In genomic region chr12:68561830-68562229, GRCh38 we compare ENCODE assay signal across 1 cellular context.
TF ChIP-seq lines count a peak whose summit lies in the region.

No MANE protein-coding gene starts in this region.

TF ChIP-seq in K562, 482 proteins besides CTCF, POLR2A, EP300 and RAD21 (continued from another document and continues in another):
- TF ChIP-seq, protein P1, sequence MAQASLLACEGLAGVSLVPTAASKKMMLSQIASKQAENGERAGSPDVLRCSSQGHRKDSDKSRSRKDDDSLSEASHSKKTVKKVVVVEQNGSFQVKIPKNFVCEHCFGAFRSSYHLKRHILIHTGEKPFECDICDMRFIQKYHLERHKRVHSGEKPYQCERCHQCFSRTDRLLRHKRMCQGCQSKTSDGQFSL (CRISPR knock-in tag; IDR thresholded peaks at IDR 0.05) = no peak
- TF ChIP-seq, protein P1 (tag; IDR thresholded peaks at IDR 0.05) = no peak
- TF ChIP-seq MEIS2 (IDR thresholded peaks at IDR 0.05; ENCODE audit: partially characterized antibody) (no peak), TCFL5 (CRISPR knock-in tag; conservative IDR thresholded peaks at IDR 0.05) (no peak), TEAD4 (IDR thresholded peaks at IDR 0.05; ENCODE audit: low read length) (0 out of 2 replicates have a peak, but pooled peaks have one; percentile 18), TEAD4 (CRISPR knock-in tag; IDR thresholded peaks at IDR 0.05; ENCODE audit: borderline replicate concordance) (no peak), MLX (CRISPR knock-in tag; conservative IDR thresholded peaks at IDR 0.05) (no peak), KDM1A (IDR thresholded peaks at IDR 0.05) (peak; percentile 66 to 72), RNF219 (CRISPR knock-in tag; IDR thresholded peaks at IDR 0.05) (no peak), ARID2 (IDR thresholded peaks at IDR 0.05) (no peak), BDP1 (IDR thresholded peaks at IDR 0.05; ENCODE audit: insufficient read depth, insufficient read length) (no peak), NELFE (IDR thresholded peaks at IDR 0.05; ENCODE audit: insufficient read depth, insufficient read length) (no peak), ARID3B (CRISPR knock-in tag; IDR thresholded peaks at IDR 0.05; ENCODE audit: borderline replicate concordance) (no peak), ZC3H8 (IDR thresholded peaks at IDR 0.05) (no peak), RBM25 (IDR thresholded peaks at IDR 0.05; ENCODE audit: low read depth, low read length, severe bottlenecking) (peak; percentile 96), JUNB (CRISPR knock-in tag; conservative IDR thresholded peaks at IDR 0.05) (no peak), TCF3 (CRISPR knock-in tag; IDR thresholded peaks at IDR 0.05) (no peak), MCM3 (IDR thresholded peaks at IDR 0.05) (no peak), PHF8 (IDR thresholded peaks at IDR 0.05; ENCODE audit: borderline replicate concordance, low read length) (no peak), ASH1L (IDR thresholded peaks at IDR 0.05; ENCODE audit: borderline replicate concordance, low read depth, partially characterized antibody) (no peak), HDGF (IDR thresholded peaks at IDR 0.05) (no peak), MYNN (IDR thresholded peaks at IDR 0.05) (no peak), MYNN (CRISPR knock-in tag; IDR thresholded peaks at IDR 0.05) (no peak), SMAD3 (CRISPR knock-in tag; conservative IDR thresholded peaks at IDR 0.05) (no peak), MTA1 (IDR thresholded peaks at IDR 0.05; ENCODE audit: borderline replicate concordance) (no peak), HOMEZ (CRISPR knock-in tag; IDR thresholded peaks at IDR 0.05) (no peak), ETS2 (tag; IDR thresholded peaks at IDR 0.05; ENCODE audit: borderline replicate concordance, poor library complexity, severe bottlenecking) (no peak)
- TF ChIP-seq, protein P2, sequence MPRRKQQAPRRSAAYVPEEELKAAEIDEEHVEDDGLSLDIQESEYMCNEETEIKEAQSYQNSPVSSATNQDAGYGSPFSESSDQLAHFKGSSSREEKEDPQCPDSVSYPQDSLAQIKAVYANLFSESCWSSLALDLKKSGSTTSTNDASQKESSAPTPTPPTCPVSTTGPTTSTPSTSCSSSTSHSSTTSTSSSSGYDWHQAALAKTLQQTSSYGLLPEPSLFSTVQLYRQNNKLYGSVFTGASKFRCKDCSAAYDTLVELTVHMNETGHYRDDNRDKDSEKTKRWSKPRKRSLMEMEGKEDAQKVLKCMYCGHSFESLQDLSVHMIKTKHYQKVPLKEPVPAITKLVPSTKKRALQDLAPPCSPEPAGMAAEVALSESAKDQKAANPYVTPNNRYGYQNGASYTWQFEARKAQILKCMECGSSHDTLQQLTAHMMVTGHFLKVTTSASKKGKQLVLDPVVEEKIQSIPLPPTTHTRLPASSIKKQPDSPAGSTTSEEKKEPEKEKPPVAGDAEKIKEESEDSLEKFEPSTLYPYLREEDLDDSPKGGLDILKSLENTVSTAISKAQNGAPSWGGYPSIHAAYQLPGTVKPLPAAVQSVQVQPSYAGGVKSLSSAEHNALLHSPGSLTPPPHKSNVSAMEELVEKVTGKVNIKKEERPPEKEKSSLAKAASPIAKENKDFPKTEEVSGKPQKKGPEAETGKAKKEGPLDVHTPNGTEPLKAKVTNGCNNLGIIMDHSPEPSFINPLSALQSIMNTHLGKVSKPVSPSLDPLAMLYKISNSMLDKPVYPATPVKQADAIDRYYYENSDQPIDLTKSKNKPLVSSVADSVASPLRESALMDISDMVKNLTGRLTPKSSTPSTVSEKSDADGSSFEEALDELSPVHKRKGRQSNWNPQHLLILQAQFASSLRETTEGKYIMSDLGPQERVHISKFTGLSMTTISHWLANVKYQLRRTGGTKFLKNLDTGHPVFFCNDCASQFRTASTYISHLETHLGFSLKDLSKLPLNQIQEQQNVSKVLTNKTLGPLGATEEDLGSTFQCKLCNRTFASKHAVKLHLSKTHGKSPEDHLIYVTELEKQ (CRISPR knock-in tag; IDR thresholded peaks at IDR 0.05) = no peak
- TF ChIP-seq, protein P3, sequence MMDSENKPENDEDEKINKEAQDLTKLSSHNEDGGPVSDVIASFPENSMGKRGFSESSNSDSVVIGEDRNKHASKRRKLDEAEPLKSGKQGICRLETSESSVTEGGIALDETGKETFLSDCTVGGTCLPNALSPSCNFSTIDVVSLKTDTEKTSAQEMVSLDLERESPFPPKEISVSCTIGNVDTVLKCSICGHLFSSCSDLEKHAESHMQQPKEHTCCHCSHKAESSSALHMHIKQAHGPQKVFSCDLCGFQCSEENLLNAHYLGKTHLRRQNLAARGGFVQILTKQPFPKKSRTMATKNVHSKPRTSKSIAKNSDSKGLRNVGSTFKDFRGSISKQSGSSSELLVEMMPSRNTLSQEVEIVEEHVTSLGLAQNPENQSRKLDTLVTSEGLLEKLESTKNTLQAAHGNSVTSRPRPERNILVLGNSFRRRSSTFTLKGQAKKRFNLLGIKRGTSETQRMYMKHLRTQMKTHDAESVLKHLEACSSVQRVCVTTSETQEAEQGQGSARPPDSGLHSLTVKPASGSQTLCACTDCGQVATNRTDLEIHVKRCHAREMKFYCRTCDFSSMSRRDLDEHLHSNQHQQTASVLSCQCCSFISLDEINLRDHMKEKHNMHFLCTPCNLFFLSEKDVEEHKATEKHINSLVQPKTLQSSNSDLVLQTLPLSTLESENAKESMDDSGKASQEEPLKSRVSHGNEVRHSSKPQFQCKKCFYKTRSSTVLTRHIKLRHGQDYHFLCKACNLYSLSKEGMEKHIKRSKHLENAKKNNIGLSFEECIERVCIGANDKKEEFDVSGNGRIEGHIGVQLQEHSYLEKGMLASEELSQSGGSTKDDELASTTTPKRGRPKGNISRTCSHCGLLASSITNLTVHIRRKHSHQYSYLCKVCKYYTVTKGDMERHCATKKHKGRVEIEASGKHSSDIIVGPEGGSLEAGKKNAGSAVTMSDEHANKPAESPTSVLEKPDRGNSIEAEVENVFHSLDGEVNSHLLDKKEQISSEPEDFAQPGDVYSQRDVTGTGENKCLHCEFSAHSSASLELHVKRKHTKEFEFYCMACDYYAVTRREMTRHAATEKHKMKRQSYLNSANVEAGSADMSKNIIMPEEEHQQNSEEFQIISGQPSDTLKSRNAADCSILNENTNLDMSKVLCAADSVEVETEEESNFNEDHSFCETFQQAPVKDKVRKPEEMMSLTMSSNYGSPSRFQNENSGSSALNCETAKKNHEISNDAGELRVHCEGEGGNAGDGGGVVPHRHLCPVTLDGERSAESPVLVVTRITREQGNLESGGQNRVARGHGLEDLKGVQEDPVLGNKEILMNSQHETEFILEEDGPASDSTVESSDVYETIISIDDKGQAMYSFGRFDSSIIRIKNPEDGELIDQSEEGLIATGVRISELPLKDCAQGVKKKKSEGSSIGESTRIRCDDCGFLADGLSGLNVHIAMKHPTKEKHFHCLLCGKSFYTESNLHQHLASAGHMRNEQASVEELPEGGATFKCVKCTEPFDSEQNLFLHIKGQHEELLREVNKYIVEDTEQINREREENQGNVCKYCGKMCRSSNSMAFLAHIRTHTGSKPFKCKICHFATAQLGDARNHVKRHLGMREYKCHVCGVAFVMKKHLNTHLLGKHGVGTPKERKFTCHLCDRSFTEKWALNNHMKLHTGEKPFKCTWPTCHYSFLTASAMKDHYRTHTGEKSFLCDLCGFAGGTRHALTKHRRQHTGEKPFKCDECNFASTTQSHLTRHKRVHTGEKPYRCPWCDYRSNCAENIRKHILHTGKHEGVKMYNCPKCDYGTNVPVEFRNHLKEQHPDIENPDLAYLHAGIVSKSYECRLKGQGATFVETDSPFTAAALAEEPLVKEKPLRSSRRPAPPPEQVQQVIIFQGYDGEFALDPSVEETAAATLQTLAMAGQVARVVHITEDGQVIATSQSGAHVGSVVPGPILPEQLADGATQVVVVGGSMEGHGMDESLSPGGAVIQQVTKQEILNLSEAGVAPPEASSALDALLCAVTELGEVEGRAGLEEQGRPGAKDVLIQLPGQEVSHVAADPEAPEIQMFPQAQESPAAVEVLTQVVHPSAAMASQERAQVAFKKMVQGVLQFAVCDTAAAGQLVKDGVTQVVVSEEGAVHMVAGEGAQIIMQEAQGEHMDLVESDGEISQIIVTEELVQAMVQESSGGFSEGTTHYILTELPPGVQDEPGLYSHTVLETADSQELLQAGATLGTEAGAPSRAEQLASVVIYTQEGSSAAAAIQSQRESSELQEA (IDR thresholded peaks at IDR 0.05; ENCODE audit: low read depth) = no peak
- TF ChIP-seq, protein P4, sequence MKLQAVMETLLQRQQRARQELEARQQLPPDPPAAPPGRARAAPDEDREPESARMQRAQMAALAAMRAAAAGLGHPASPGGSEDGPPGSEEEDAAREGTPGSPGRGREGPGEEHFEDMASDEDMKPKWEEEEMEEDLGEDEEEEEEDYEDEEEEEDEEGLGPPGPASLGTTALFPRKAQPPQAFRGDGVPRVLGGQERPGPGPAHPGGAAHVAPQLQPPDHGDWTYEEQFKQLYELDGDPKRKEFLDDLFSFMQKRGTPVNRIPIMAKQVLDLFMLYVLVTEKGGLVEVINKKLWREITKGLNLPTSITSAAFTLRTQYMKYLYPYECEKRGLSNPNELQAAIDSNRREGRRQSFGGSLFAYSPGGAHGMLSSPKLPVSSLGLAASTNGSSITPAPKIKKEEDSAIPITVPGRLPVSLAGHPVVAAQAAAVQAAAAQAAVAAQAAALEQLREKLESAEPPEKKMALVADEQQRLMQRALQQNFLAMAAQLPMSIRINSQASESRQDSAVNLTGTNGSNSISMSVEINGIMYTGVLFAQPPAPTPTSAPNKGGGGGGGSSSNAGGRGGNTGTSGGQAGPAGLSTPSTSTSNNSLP (IDR thresholded peaks at IDR 0.05; ENCODE audit: borderline replicate concordance, low read depth, low read length) = no peak
- TF ChIP-seq, protein P5, sequence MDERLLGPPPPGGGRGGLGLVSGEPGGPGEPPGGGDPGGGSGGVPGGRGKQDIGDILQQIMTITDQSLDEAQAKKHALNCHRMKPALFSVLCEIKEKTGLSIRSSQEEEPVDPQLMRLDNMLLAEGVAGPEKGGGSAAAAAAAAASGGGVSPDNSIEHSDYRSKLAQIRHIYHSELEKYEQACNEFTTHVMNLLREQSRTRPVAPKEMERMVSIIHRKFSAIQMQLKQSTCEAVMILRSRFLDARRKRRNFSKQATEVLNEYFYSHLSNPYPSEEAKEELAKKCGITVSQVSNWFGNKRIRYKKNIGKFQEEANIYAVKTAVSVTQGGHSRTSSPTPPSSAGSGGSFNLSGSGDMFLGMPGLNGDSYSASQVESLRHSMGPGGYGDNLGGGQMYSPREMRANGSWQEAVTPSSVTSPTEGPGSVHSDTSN (CRISPR knock-in tag; IDR thresholded peaks at IDR 0.05; ENCODE audit: low read depth) = no peak
- TF ChIP-seq, protein P5 (tag; conservative IDR thresholded peaks at IDR 0.05; ENCODE audit: low read depth) = no peak
